ENCODE assay signal across 36 cellular contexts in genomic region chr20:43995645-43996044, GRCh38.
"Had no signal": no experiment of that assay in that cellular context is flagged by ENCODE, and none has a peak within 500 bp of the region (broad histone marks: within the 10 kb centered on the region; RNA-seq: fewer than 3 reads in every experiment).

No MANE protein-coding gene starts in this region.

- H3K9me3 ChIP-seq: adrenal gland, body of pancreas, breast epithelium had no signal

- H3K36me3 ChIP-seq: adrenal gland, brain microvascular endothelial cell, breast epithelium had no signal

- H3K4me3 Mint-ChIP-seq: activated B cell treated with CpG ODN at 0.5 μM for 24 hours; activated CD4-positive, alpha-beta memory T cell treated with anti-CD3 and anti-CD28 coated beads for 36 hours; activated CD4-positive, alpha-beta T cell treated with anti-CD3 and anti-CD28 coated beads, Interleukin-2, amount 10 ng/mL, durations not matched to agents 24 days and 14 days; activated CD8-positive, alpha-beta T cell treated with anti-CD3 and anti-CD28 coated beads for 36 hours; activated naive CD4-positive, alpha-beta T cell treated with anti-CD3 and anti-CD28 coated beads, Interleukin-2, amount 10 ng/mL, durations not matched to agents 7 days and 5 days; activated naive CD8-positive, alpha-beta T cell treated with anti-CD3 and anti-CD28 coated beads for 36 hours; activated T-cell treated with anti-CD3 and anti-CD28 coated beads, Interleukin-2, amount 50 U/mL, for 4 hours; activated T-cell treated with anti-CD3 and anti-CD28 coated beads, Interleukin-2, amount 50 U/mL, for 72 hours; activated T-helper 1 cell treated with anti-CD3 and anti-CD28 coated beads, Interleukin-12 subunit alpha, Interleukin-12 subunit beta, Interleukin-2, Interleukin-4 antibody, amounts not matched to agents 30 ng/mL and 10 ng/mL and 1 ng/mL, durations not matched to agents 14 hours and 24 hours and 36 hours; activated T-helper 17 cell treated with anti-CD3 and anti-CD28 coated beads, Interleukin-2, amount 50 U/mL, for 72 hours; T-helper 1 cell treated with Interleukin-12 subunit alpha and Interleukin-12 subunit beta and Interleukin-4 antibody, amounts not matched to agents 30 μg/mL and 1 μg/mL, for 36 hours; T-helper 2 cell treated with Interferon-gamma antibody and Interleukin-4, amounts not matched to agents 5 μg/mL and 100 μg/mL, for 36 hours had no signal

- H3K36me3 Mint-ChIP-seq: activated CD4-positive, alpha-beta memory T cell treated with anti-CD3 and anti-CD28 coated beads for 36 hours; activated naive CD4-positive, alpha-beta T cell treated with anti-CD3 and anti-CD28 coated beads, Interleukin-2, amount 10 ng/mL, durations not matched to agents 7 days and 5 days; activated naive CD4-positive, alpha-beta T cell treated with anti-CD3 and anti-CD28 coated beads, Interleukin-2, amount 50 U/mL, for 72 hours; activated naive CD8-positive, alpha-beta T cell treated with anti-CD3 and anti-CD28 coated beads for 36 hours had no signal

- H3K4me3 ChIP-seq: adrenal gland, body of pancreas, breast epithelium had no signal

- FAIRE-seq: astrocyte, TTC549 had no signal

- DNase-seq: activated B cell treated with CpG ODN at 0.5 μM for 24 hours; activated CD4-positive, alpha-beta memory T cell treated with anti-CD3 and anti-CD28 coated beads for 36 hours; activated CD4-positive, alpha-beta T cell treated with anti-CD3 and anti-CD28 coated beads for 4 hours; activated CD4-positive, alpha-beta T cell treated with anti-CD3 and anti-CD28 coated beads, Interleukin-2, amount 10 ng/mL, durations not matched to agents 24 days and 14 days; activated CD4-positive, alpha-beta T cell treated with anti-CD3 and anti-CD28 coated beads, Interleukin-2, amount 50 U/mL, for 1 hour; activated CD4-positive, alpha-beta T cell treated with anti-CD3 and anti-CD28 coated beads, Interleukin-2, amount 50 U/mL, for 4 hours; activated CD4-positive, CD25-positive, alpha-beta regulatory T cell treated with anti-CD3 and anti-CD28 coated beads, Interleukin-2, amount 50 U/mL, for 72 hours; activated CD8-positive, alpha-beta memory T cell treated with anti-CD3 and anti-CD28 coated beads, Interleukin-2, amount 50 U/mL, for 4 hours; activated CD8-positive, alpha-beta T cell treated with anti-CD3 and anti-CD28 coated beads for 36 hours; activated effector memory CD4-positive, alpha-beta T cell treated with anti-CD3 and anti-CD28 coated beads, Interleukin-2, amount 50 U/mL, for 16 hours; activated gamma-delta T cell treated with Interleukin-2 at 50 U/mL for 16 hours; activated naive CD4-positive, alpha-beta T cell treated with anti-CD3 and anti-CD28 coated beads, Interleukin-2, amount 10 ng/mL, durations not matched to agents 7 days and 5 days; activated naive CD4-positive, alpha-beta T cell treated with Interleukin-2 at 50 U/mL for 16 hours; activated naive CD8-positive, alpha-beta T cell treated with anti-CD3 and anti-CD28 coated beads for 36 hours; activated T-cell treated with anti-CD3 and anti-CD28 coated beads for 4 hours; activated T-cell treated with anti-CD3 and anti-CD28 coated beads, Interleukin-2, amount 50 U/mL, for 1 hour; activated T-cell treated with anti-CD3 and anti-CD28 coated beads, Interleukin-2, amount 50 U/mL, for 4 hours; activated T-cell treated with anti-CD3 and anti-CD28 coated beads, Interleukin-2, amount 50 U/mL, for 72 hours; adrenal gland; amniotic stem cell; aorta; body of pancreas; brain microvascular endothelial cell; central memory CD4-positive, alpha-beta T cell; T-helper 1 cell; T-helper 2 cell; T-helper 9 cell had no signal

- H3K27ac Mint-ChIP-seq: activated B cell treated with CpG ODN at 0.5 μM for 24 hours; activated CD4-positive, alpha-beta memory T cell treated with anti-CD3 and anti-CD28 coated beads for 36 hours; activated CD4-positive, alpha-beta T cell treated with anti-CD3 and anti-CD28 coated beads, Interleukin-2, amount 10 ng/mL, durations not matched to agents 24 days and 14 days; activated CD8-positive, alpha-beta T cell treated with anti-CD3 and anti-CD28 coated beads for 36 hours; activated naive CD4-positive, alpha-beta T cell treated with anti-CD3 and anti-CD28 coated beads, Interleukin-2, amount 10 ng/mL, durations not matched to agents 7 days and 5 days; activated naive CD4-positive, alpha-beta T cell treated with anti-CD3 and anti-CD28 coated beads, Interleukin-2, amount 50 U/mL, for 72 hours; activated naive CD8-positive, alpha-beta T cell treated with anti-CD3 and anti-CD28 coated beads for 36 hours; activated T-cell treated with anti-CD3 and anti-CD28 coated beads, Interleukin-2, amount 50 U/mL, for 72 hours; activated T-helper 1 cell treated with anti-CD3 and anti-CD28 coated beads, Interleukin-12 subunit alpha, Interleukin-12 subunit beta, Interleukin-2, Interleukin-4 antibody, amounts not matched to agents 30 ng/mL and 10 ng/mL and 1 ng/mL, durations not matched to agents 14 hours and 24 hours and 36 hours; activated T-helper 17 cell treated with anti-CD3 and anti-CD28 coated beads, Interleukin-2, amount 50 U/mL, for 72 hours; T-helper 1 cell treated with Interleukin-12 subunit alpha and Interleukin-12 subunit beta and Interleukin-4 antibody, amounts not matched to agents 30 μg/mL and 1 μg/mL, for 36 hours; T-helper 2 cell treated with Interferon-gamma antibody and Interleukin-4, amounts not matched to agents 5 μg/mL and 100 μg/mL, for 36 hours had no signal

- ATAC-seq: activated CD8-positive, alpha-beta T cell treated with anti-CD3 and anti-CD28 coated beads for 36 hours; activated naive CD4-positive, alpha-beta T cell treated with anti-CD3 and anti-CD28 coated beads, Interleukin-2, amount 50 U/mL, for 72 hours; activated T-cell treated with anti-CD3 and anti-CD28 coated beads, Interleukin-2, amount 50 U/mL, for 4 hours; activated T-cell treated with anti-CD3 and anti-CD28 coated beads, Interleukin-2, amount 50 U/mL, for 72 hours; activated T-helper 17 cell treated with anti-CD3 and anti-CD28 coated beads, Interleukin-2, amount 50 U/mL, for 72 hours; body of pancreas had no signal

- H3K9me3 Mint-ChIP-seq: activated B cell treated with CpG ODN at 0.5 μM for 24 hours; activated CD4-positive, alpha-beta memory T cell treated with anti-CD3 and anti-CD28 coated beads for 36 hours; activated CD8-positive, alpha-beta T cell treated with anti-CD3 and anti-CD28 coated beads for 36 hours; activated naive CD4-positive, alpha-beta T cell treated with anti-CD3 and anti-CD28 coated beads, Interleukin-2, amount 10 ng/mL, durations not matched to agents 7 days and 5 days; activated naive CD8-positive, alpha-beta T cell treated with anti-CD3 and anti-CD28 coated beads for 36 hours; activated T-cell treated with anti-CD3 and anti-CD28 coated beads, Interleukin-2, amount 50 U/mL, for 4 hours had no signal

- H3K27ac ChIP-seq: adrenal gland, body of pancreas, brain microvascular endothelial cell, breast epithelium, VCaP had no signal

- H3K4me1 ChIP-seq: adrenal gland, body of pancreas, breast epithelium had no signal

- H3K4me1 Mint-ChIP-seq: activated B cell treated with CpG ODN at 0.5 μM for 24 hours; activated naive CD8-positive, alpha-beta T cell treated with anti-CD3 and anti-CD28 coated beads for 36 hours; activated T-helper 17 cell treated with anti-CD3 and anti-CD28 coated beads, Interleukin-2, amount 50 U/mL, for 72 hours had no signal

- H3K27me3 ChIP-seq: adrenal gland, body of pancreas, brain microvascular endothelial cell had no signal
